Comparison of ENCODE assay signal across 16 cellular contexts in the genomic region with DNA sequence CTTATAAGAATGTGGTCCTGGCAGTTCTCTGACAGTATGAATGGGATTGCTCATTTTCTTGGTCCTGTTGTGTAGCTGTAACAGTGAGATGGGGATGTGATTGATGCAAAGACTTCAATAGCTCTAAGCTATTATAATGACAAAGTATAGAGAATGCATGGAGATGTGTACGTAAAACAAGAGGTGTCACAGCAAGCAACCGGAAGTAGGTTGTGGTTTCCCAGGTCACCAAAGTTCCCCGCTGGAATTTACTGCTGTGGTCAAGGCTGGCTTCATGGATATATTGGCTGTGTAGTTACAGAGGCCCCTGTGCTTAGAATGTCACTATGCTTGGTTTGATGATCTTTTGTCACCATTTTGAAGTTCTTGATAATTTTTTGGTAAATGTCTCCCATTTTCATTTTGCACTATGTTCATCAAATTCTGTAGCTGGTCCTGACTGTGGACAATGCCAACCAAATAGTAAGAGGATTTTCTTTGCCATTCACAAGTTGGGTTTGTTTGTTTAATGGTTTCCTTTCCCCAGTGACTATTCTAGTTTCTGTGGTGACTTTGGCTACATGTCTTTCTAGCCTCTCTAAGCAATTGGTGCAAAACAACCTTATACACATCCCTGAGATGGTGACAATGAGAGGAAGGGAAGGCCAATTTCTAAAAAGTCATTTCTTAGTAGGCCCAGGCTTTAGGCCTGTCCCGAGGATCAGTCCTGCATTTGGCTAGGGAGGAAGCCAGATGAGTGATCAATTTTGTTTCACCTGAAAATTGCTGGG. TPM values are rescaled to one million over a fixed set of nuclear protein-coding genes. Genes with fewer than 3 reads are reported as not detected.
DNase-seq lines count a peak whose midpoint lies in the region; ATAC-seq and TF ChIP-seq lines count a peak whose summit lies in the region.
"Had no signal": no experiment of that assay in that cellular context is flagged by ENCODE, and none has a peak within 500 bp of the region (broad histone marks: within the 10 kb centered on the region; RNA-seq: fewer than 3 reads in every experiment).

No MANE protein-coding gene starts in this region.

- H3K27ac Mint-ChIP-seq in CD14-positive monocyte, result no peak overlapping the region
- H3K27ac Mint-ChIP-seq: effector memory CD8-positive, alpha-beta T cell had no signal

- no peaks in the 10 kb centered on the region for H3K4me1 Mint-ChIP-seq in CD14-positive monocyte

- peaks cover 0 to 4% (median 0%) of the 10 kb centered on the region in 7 donors for H3K9me3 Mint-ChIP-seq in CD14-positive monocyte
- H3K9me3 Mint-ChIP-seq: neural crest cell had no signal

- H3K36me3 Mint-ChIP-seq in CD14-positive monocyte, result no peaks in the 10 kb centered on the region

- H3K27me3 Mint-ChIP-seq in CD14-positive monocyte (ENCODE audit: low read depth in 3 of 3), result peaks cover 2 to 8% (median 7%) of the 10 kb centered on the region in 3 donors

- DNase-seq in H4 (ENCODE audit: low spot score) (peak; percentile 31), SW480 (ENCODE audit: low spot score) (peak; percentile 59), fibroblast of villous mesenchyme (ENCODE audit: low read depth) (peak; percentile 26), CD14-positive monocyte (ENCODE audit: low spot score) (no peak)
- DNase-seq: effector memory CD8-positive, alpha-beta T cell; foreskin melanocyte; GOT3; NCI-H187 treated with DMSO at 0.1 percent for 48 hours; NCI-H524 treated with DMSO at 0.1 percent for 48 hours; trophoblast cell had no signal

- no peak for TF ChIP-seq CTCF in fibroblast of villous mesenchyme (IDR thresholded peaks at IDR 0.05; ENCODE audit: insufficient read depth, low read depth, low read length)
- TF ChIP-seq CTCF in CD14-positive monocyte (IDR thresholded peaks at IDR 0.05), result no peak

- intact Hi-C loops in CD14-positive monocyte (cut with micrococcal nuclease), result no loop called here

- H3K4me3 ChIP-seq in fibroblast of villous mesenchyme (ENCODE audit: low read depth, low read length), result no peak overlapping the region

- peak; percentile 65 for ATAC-seq in GM18909 (IDR thresholded peaks at IDR 0.05; ENCODE audit: poor library complexity, unreplicated experiment)
- no peak for ATAC-seq in GM18873 (IDR thresholded peaks at IDR 0.05; ENCODE audit: low FRiP score, unreplicated experiment)
- ATAC-seq in HG02588 (IDR thresholded peaks at IDR 0.05; ENCODE audit: unreplicated experiment), result no peak
- ATAC-seq: activated CD4-positive, CD25-positive, alpha-beta regulatory T cell treated with anti-CD3 and anti-CD28 coated beads, Interleukin-2, amount 50 U/mL, for 24 hours; effector memory CD8-positive, alpha-beta T cell had no signal

- no peak overlapping the region for H3K4me3 Mint-ChIP-seq in CD14-positive monocyte
- H3K4me3 Mint-ChIP-seq: effector memory CD8-positive, alpha-beta T cell; neural crest cell had no signal

RNA-seq across cellular contexts. Expression of a gene that starts 10.5 kb away (rescaled TPM):
- not detected in 2 replicates for total RNA-seq in H4 (2014; rRNA removed; shearing (Covaris generic))
- under 0.01 and 0.32 TPM in 2 replicates for total RNA-seq in fibroblast of villous mesenchyme
- polyA plus RNA-seq in CD14-positive monocyte, result not detected
- total RNA-seq: bronchial epithelial cell had no signal

RNA-seq across cellular contexts. Expression of a gene that starts 22.7 kb away (rescaled TPM):
- 344 and 365 TPM in 2 replicates for total RNA-seq in H4 (2014; rRNA removed; shearing (Covaris generic))
- 110 and 154 TPM in 2 replicates for total RNA-seq in fibroblast of villous mesenchyme
- 10 to 100 TPM; 62.6 to 68.6 TPM for polyA plus RNA-seq in CD14-positive monocyte
